Comparison of ENCODE assay signal across 22 cellular contexts in the genomic region with DNA sequence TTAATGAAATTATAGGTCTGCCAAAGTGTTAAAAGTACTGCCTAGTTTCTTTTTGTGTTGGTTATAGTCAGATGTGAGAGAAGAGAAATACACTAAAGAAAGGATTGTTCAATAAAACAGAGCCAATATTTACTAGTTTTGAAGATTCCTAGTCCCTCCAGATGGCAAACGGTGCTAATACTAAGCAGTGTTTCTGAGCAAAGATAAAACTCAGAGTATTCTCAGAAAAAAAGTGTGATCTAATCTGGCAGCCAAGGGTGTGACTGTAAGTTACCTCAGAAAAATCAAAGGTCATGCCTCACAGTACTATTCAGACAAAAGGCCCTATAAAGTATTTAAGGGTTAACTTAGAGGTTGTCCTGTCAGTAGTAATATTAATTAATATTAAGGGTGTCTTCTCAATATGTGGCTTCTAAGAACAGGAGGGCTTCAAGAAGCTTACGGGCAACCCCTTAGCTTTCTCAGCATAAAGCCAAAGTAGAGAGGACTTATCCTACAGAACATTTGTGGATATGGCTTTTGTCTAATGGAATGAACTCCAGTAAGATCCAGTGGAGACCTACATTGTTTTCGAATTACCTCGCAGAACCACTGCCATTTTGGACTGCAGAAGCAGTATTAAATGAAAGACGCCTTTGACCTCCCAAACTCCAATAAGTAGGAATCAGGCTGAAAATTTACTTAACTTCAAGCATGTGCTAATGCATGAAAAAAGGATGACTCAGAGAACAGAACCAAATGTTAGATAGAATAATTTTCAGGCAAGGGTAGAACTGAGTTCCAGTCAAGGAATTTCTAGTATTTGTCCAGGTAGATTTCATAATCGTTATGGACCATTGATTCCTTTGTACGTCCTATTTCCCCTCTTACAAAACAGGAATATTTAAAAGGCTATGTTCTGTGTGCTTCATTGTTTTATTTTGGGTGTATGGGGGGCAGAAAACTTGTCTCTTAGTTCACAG.
"Had no signal": no experiment of that assay in that cellular context is flagged by ENCODE, and none has a peak within 500 bp of the region (broad histone marks: within the 10 kb centered on the region; RNA-seq: fewer than 3 reads in every experiment).

No MANE protein-coding gene starts in this region.

- FAIRE-seq: small intestine, TTC549 had no signal

- H3K27me3 ChIP-seq: esophagus squamous epithelium, gastrocnemius medialis, ovary, upper lobe of left lung had no signal

- H3K27ac ChIP-seq: coronary artery, esophagus squamous epithelium, gastrocnemius medialis, ovary, upper lobe of left lung, WERI-Rb-1 had no signal

- H3K4me3 ChIP-seq: coronary artery, esophagus squamous epithelium, gastrocnemius medialis, ovary, upper lobe of left lung had no signal

- H3K9me3 ChIP-seq: gastrocnemius medialis had no signal

- H3K4me3 Mint-ChIP-seq: activated CD8-positive, alpha-beta memory T cell treated with anti-CD3 and anti-CD28 coated beads, Interleukin-2, amount 10 ng/mL, durations not matched to agents 7 days and 5 days; natural killer cell treated with Interleukin-12 subunit alpha and Interleukin-12 subunit beta and Interleukin-15 and Interleukin-18, amount 100 ng/mL, for 72 hours; stimulated activated naive B cell treated with anti-CD40 and anti-IgM and Interleukin-4, amounts not matched to agents 10 μg/mL and 1 μg/mL and 100 μg/mL, for 72 hours; T-cell; T-helper 2 cell treated with Interferon-gamma antibody and Interleukin-4, amounts not matched to agents 5 μg/mL and 100 μg/mL, for 36 hours had no signal

- H3K27me3 Mint-ChIP-seq: activated CD8-positive, alpha-beta memory T cell treated with anti-CD3 and anti-CD28 coated beads, Interleukin-2, amount 10 ng/mL, durations not matched to agents 7 days and 5 days; natural killer cell treated with Interleukin-12 subunit alpha and Interleukin-12 subunit beta and Interleukin-15 and Interleukin-18, amount 100 ng/mL, for 72 hours; stimulated activated naive B cell treated with anti-CD40 and anti-IgM and Interleukin-4, amounts not matched to agents 10 μg/mL and 1 μg/mL and 100 μg/mL, for 72 hours; T-cell had no signal

- H3K4me1 ChIP-seq: esophagus squamous epithelium, gastrocnemius medialis, upper lobe of left lung had no signal

- DNase-seq: activated CD4-positive, alpha-beta T cell treated with anti-CD3 and anti-CD28 coated beads, Interleukin-2, amount 50 U/mL, for 4 hours; activated CD4-positive, CD25-positive, alpha-beta regulatory T cell treated with anti-CD3 and anti-CD28 coated beads, Interleukin-2, amount 50 U/mL, for 72 hours; activated CD8-positive, alpha-beta memory T cell treated with anti-CD3 and anti-CD28 coated beads, Interleukin-2, amount 10 ng/mL, durations not matched to agents 7 days and 5 days; activated naive CD4-positive, alpha-beta T cell treated with Interleukin-2 at 50 U/mL for 16 hours; activated T-cell treated with anti-CD3 and anti-CD28 coated beads for 4 hours; cerebellar nuclear complex; esophagus squamous epithelium; gastrocnemius medialis; hippocampal formation; kidney glomerular epithelial cell; midbrain; ovary; small intestine; stimulated activated naive B cell treated with anti-CD40 and anti-IgM and Interleukin-4, amounts not matched to agents 10 μg/mL and 1 μg/mL and 100 μg/mL, for 72 hours; T-cell; upper lobe of left lung; WERI-Rb-1 had no signal

- ATAC-seq: activated CD8-positive, alpha-beta memory T cell treated with anti-CD3 and anti-CD28 coated beads, Interleukin-2, amount 10 ng/mL, durations not matched to agents 7 days and 5 days; gastrocnemius medialis; natural killer cell treated with Interleukin-12 subunit alpha and Interleukin-12 subunit beta and Interleukin-15 and Interleukin-18, amount 100 ng/mL, for 72 hours; sciatic nerve; stimulated activated naive B cell treated with anti-CD40 and anti-IgM and Interleukin-4, amounts not matched to agents 10 μg/mL and 1 μg/mL and 100 μg/mL, for 72 hours; T-cell had no signal

- H3K36me3 ChIP-seq: ovary had no signal

- H3K27ac Mint-ChIP-seq: activated CD8-positive, alpha-beta memory T cell treated with anti-CD3 and anti-CD28 coated beads, Interleukin-2, amount 10 ng/mL, durations not matched to agents 7 days and 5 days; natural killer cell treated with Interleukin-12 subunit alpha and Interleukin-12 subunit beta and Interleukin-15 and Interleukin-18, amount 100 ng/mL, for 72 hours; stimulated activated naive B cell treated with anti-CD40 and anti-IgM and Interleukin-4, amounts not matched to agents 10 μg/mL and 1 μg/mL and 100 μg/mL, for 72 hours; T-cell; T-helper 2 cell treated with Interferon-gamma antibody and Interleukin-4, amounts not matched to agents 5 μg/mL and 100 μg/mL, for 36 hours had no signal
